17 cellular contexts compared by ENCODE assay signal in genomic region chrX:134949271-134949670, GRCh38. TPM values are rescaled to one million over a fixed set of nuclear protein-coding genes. Genes with fewer than 3 reads are reported as not detected.
DNase-seq lines count a peak whose midpoint lies in the region; ATAC-seq and TF ChIP-seq lines count a peak whose summit lies in the region.
"Had no signal": no experiment of that assay in that cellular context is flagged by ENCODE, and none has a peak within 500 bp of the region (broad histone marks: within the 10 kb centered on the region; RNA-seq: fewer than 3 reads in every experiment).

No MANE protein-coding gene starts in this region.

- TF ChIP-seq CTCF in Panc1 (IDR thresholded peaks at IDR 0.05) (no peak), endodermal cell (conservative IDR thresholded peaks at IDR 0.05) (no peak)

- H3K9me3 Mint-ChIP-seq in endodermal cell: peaks cover 85% of the 10 kb centered on the region

- H2AFZ ChIP-seq in GM23248 (no peak overlapping the region), trophoblast cell (ENCODE audit: insufficient read depth, low read length, poor library complexity) (no peak overlapping the region)

- H3K4ac ChIP-seq in trophoblast cell (ENCODE audit: low read depth, low read length): no peak overlapping the region

- 69 to 76% methylated on average over 3 of the region's 3 CpGs for WGBS in GM23248 (ENCODE audit: low coverage in 1 of 2, low lambda C conversion rate in 2 of 2, missing lambda C conversion rate in 2 of 2), 2 experiments
- 57 to 87% methylated on average over 1 to 2 of the region's 3 CpGs for WGBS in endodermal cell (ENCODE audit: insufficient coverage in 1 of 2, insufficient read length in 1 of 2), 2 experiments
- no CpG with 5 or more reads among the region's 3 CpGs for WGBS in trophoblast cell (ENCODE audit: extremely low coverage, insufficient coverage, insufficient read length)

- H3K4me3 ChIP-seq in GM23248 (no peak overlapping the region), Panc1 (ENCODE audit: low read depth in 2 of 2, low read length in 2 of 2) (no peak overlapping the region), endodermal cell (ENCODE audit: low read length) (no peak overlapping the region), trophoblast cell (ENCODE audit: low read depth, low read length) (no peak overlapping the region)
- H3K4me3 ChIP-seq: BLaER1 treated with 17β-estradiol and CSF1 and Interleukin-3, amounts not matched to agents 10 nM and 100 nM; GM12878; pancreas had no signal

- peak overlapping the region; percentile 43 for H2BK120ac ChIP-seq in trophoblast cell (ENCODE audit: insufficient read depth, low read length, poor library complexity)

- H3K27ac Mint-ChIP-seq in endodermal cell: peak overlapping the region; percentile 85

- H3K79me2 ChIP-seq in GM23248 (ENCODE audit: insufficient read depth): no peaks in the 10 kb centered on the region
- H3K79me2 ChIP-seq in trophoblast cell (ENCODE audit: control insufficient read depth, insufficient read depth, low read length, poor library complexity): no peaks in the 10 kb centered on the region

- BruUV-seq in Panc1 (replicated peaks; lab: Mats Ljungman, UMichigan): TSS peak; percentile 98

- H2AK5ac ChIP-seq in trophoblast cell (ENCODE audit: low read length): no peak overlapping the region

- no peak overlapping the region for H2BK12ac ChIP-seq in trophoblast cell (ENCODE audit: low read length)

- no peaks in the 10 kb centered on the region for H3F3A ChIP-seq in GM23248 (ENCODE audit: insufficient read depth)

- H3K9ac ChIP-seq in GM23248 (no peak overlapping the region), endodermal cell (ENCODE audit: extremely low read depth, low read length, poor library complexity, severe bottlenecking) (peak overlapping the region; percentile 38), trophoblast cell (ENCODE audit: low read length) (no peak overlapping the region)
- H3K9ac ChIP-seq: BLaER1 treated with 17β-estradiol and CSF1 and Interleukin-3, amounts not matched to agents 10 nM and 100 nM had no signal

- DNase-seq in GM23248 (peak; percentile 26), Panc1 (ENCODE audit: low read depth, low spot score) (no peak), endodermal cell (no peak), trophoblast cell (peak in 1 of 2 donors; percentile 43), inferior parietal cortex (ENCODE audit: extremely low spot score) (no peak), NCI-H524 (lab: John Stamatoyannopoulos, UW) (no peak), occipital lobe (lab: John Stamatoyannopoulos, UW) (no peak)
- DNase-seq: activated CD4-positive, alpha-beta T cell treated with anti-CD3 and anti-CD28 coated beads for 4 hours; activated naive CD4-positive, alpha-beta T cell treated with anti-CD3 and anti-CD28 coated beads, Interleukin-2, amount 50 U/mL, for 16 hours; caudate nucleus; NCI-H2081 treated with DMSO at 0.1 percent for 48 hours; pancreas; SHP77 treated with DMSO at 0.1 percent for 48 hours; stimulated activated naive CD4-positive, alpha-beta T cell had no signal

- H3K9me2 ChIP-seq in GM23248 (ENCODE audit: insufficient read depth): no peaks in the 10 kb centered on the region

- no peaks in the 10 kb centered on the region for H3K27me3 Mint-ChIP-seq in endodermal cell (ENCODE audit: insufficient read depth)

- no peak overlapping the region for H4K91ac ChIP-seq in trophoblast cell (ENCODE audit: low read depth, low read length)

- H3K27ac ChIP-seq in GM23248 (peak overlapping the region; percentile 41), Panc1 (ENCODE audit: low read length) (peak overlapping the region; percentile 96), endodermal cell (ENCODE audit: low read depth, low read length) (no peak overlapping the region), trophoblast cell (ENCODE audit: low read depth, low read length) (peak overlapping the region; percentile 88)
- H3K27ac ChIP-seq: BLaER1 treated with 17β-estradiol and CSF1 and Interleukin-3, amounts not matched to agents 10 nM and 100 nM; pancreas had no signal

- peaks cover 9% of the 10 kb centered on the region for H3K79me1 ChIP-seq in trophoblast cell (ENCODE audit: low read length)

- CTCF ChIA-PET in Panc1 (lab: Charles Lee): interaction anchor here (0.5 kb wide), 1 partner anchor 347 kb away, joined by 3 read pairs; no protein-coding TSS in a partner anchor

- H3K4me1 Mint-ChIP-seq in endodermal cell: peaks cover 18% of the 10 kb centered on the region

- H3K14ac ChIP-seq in trophoblast cell (ENCODE audit: low read length): no peak overlapping the region

- H3K23ac ChIP-seq in trophoblast cell (ENCODE audit: low read length): no peak overlapping the region

- intact Hi-C loops in Panc1 (cut with micrococcal nuclease; ENCODE audit: unreplicated experiment): no loop called here

- H3K4me3 Mint-ChIP-seq in endodermal cell: no peak overlapping the region

- H4K12ac ChIP-seq in trophoblast cell (ENCODE audit: low read depth, low read length): no peak overlapping the region

- H4K8ac ChIP-seq in trophoblast cell (ENCODE audit: low read depth, low read length): no peak overlapping the region

- in situ Hi-C loops in GM23248 (cut with MboI) (no loop called here), Panc1 (cut with HindIII; ENCODE audit: low pct_unique_long_range_greater_than_20kb, low sequenced_read_pairs) (no loop called here)

- no peak overlapping the region for H2BK5ac ChIP-seq in trophoblast cell (ENCODE audit: low read depth, low read length, poor library complexity)

- H3K18ac ChIP-seq in trophoblast cell (ENCODE audit: low read length): no peak overlapping the region

- H3K36me3 Mint-ChIP-seq in endodermal cell (ENCODE audit: low read depth): no peaks in the 10 kb centered on the region

- H3K4me1 ChIP-seq in GM23248 (ENCODE audit: insufficient read depth): peaks cover 6% of the 10 kb centered on the region; the same call in 1 of the 2 replicates
- H3K4me1 ChIP-seq in Panc1 (ENCODE audit: control insufficient read depth, insufficient read depth, low read length): peaks cover 24% of the 10 kb centered on the region
- H3K4me1 ChIP-seq in endodermal cell (ENCODE audit: control insufficient read depth, insufficient read depth, low read length): no peaks in the 10 kb centered on the region
- H3K4me1 ChIP-seq in trophoblast cell (ENCODE audit: control insufficient read depth in 1 of 2, insufficient read depth in 2 of 2, low read length in 2 of 2): peaks cover 0 to 5% of the 10 kb centered on the region in 2 experiments
- H3K4me1 ChIP-seq: BLaER1 treated with 17β-estradiol and CSF1 and Interleukin-3, amounts not matched to agents 10 nM and 100 nM; pancreas had no signal

- H3K4me2 ChIP-seq in GM23248 (ENCODE audit: unreplicated experiment) (peak overlapping the region; percentile 9), trophoblast cell (ENCODE audit: low read length) (no peak overlapping the region)
- H3K4me2 ChIP-seq: BLaER1 treated with 17β-estradiol and CSF1 and Interleukin-3, amounts not matched to agents 10 nM and 100 nM had no signal

- H3K27me3 ChIP-seq in GM23248 (replicated peaks; ENCODE audit: insufficient read depth) (no peaks in the 10 kb centered on the region), Panc1 (ENCODE audit: control insufficient read depth, insufficient read depth, low read length) (no peaks in the 10 kb centered on the region), endodermal cell (ENCODE audit: control insufficient read depth, insufficient read depth, low read length, poor library complexity, severe bottlenecking) (no peaks in the 10 kb centered on the region), trophoblast cell (ENCODE audit: insufficient read depth, low read length) (no peaks in the 10 kb centered on the region)
- H3K27me3 ChIP-seq: pancreas had no signal

- H4K20me1 ChIP-seq in GM23248 (ENCODE audit: insufficient read depth): no peaks in the 10 kb centered on the region

- no peaks in the 10 kb centered on the region for H3K36me3 ChIP-seq in GM23248 (ENCODE audit: low read depth)
- H3K36me3 ChIP-seq in Panc1 (ENCODE audit: control insufficient read depth, insufficient read depth, low read length): no peaks in the 10 kb centered on the region
- no peaks in the 10 kb centered on the region for H3K36me3 ChIP-seq in endodermal cell (ENCODE audit: control insufficient read depth, insufficient read depth, low read length)
- no peaks in the 10 kb centered on the region for H3K36me3 ChIP-seq in trophoblast cell (ENCODE audit: control insufficient read depth in 1 of 2, insufficient read depth in 2 of 2, low read length in 2 of 2)
- H3K36me3 ChIP-seq: BLaER1 treated with 17β-estradiol and CSF1 and Interleukin-3, amounts not matched to agents 10 nM and 100 nM; pancreas had no signal

- POLR2A ChIA-PET in Panc1 (lab: Charles Lee): no interaction called here

- ATAC-seq in Panc1: peak; percentile 77
- no peak for ATAC-seq in HG03521 (IDR thresholded peaks at IDR 0.05; ENCODE audit: unreplicated experiment)
- ATAC-seq: GM12878 had no signal

- H3K9me3 ChIP-seq in GM23248 (ENCODE audit: low read depth): no peaks in the 10 kb centered on the region
- no peaks in the 10 kb centered on the region for H3K9me3 ChIP-seq in Panc1 (ENCODE audit: control insufficient read depth, insufficient read depth, low read depth, low read length)
- peaks cover 4% of the 10 kb centered on the region for H3K9me3 ChIP-seq in endodermal cell (ENCODE audit: control insufficient read depth, low read length)
- H3K9me3 ChIP-seq in trophoblast cell (ENCODE audit: insufficient read depth, low read depth, low read length): no peaks in the 10 kb centered on the region
- H3K9me3 ChIP-seq: pancreas had no signal

RNA-seq across cellular contexts. Expression of gene MOSPD1, which starts 34.2 kb away (rescaled TPM):
- total RNA-seq in GM23248 (2014; rRNA removed; shearing (Covaris generic)): 12.6 and 23.5 TPM in 2 replicates
- polyA plus RNA-seq in GM23248 (2016; fragmentation: Nextera tagmentation; extraction: Ambion mirVana): 23.3 and 24.8 TPM in 2 replicates
- total RNA-seq in Panc1 (2021; ENCODE audit: unreplicated experiment): 165 TPM
- polyA plus RNA-seq in Panc1 (2012; ENCODE audit: insufficient read length): 50.7 TPM
- total RNA-seq in endodermal cell: 10 to 100 TPM; 22.1 to 28.4 TPM
- 16.1 TPM for polyA plus RNA-seq in endodermal cell (2013, experiment 1 of 2)
- polyA plus RNA-seq in endodermal cell (2013, experiment 2 of 2): 16.6 TPM
- polyA plus RNA-seq in trophoblast cell (2013): 30.9 and 31.8 TPM in 2 replicates
- 25.9 TPM for total RNA-seq in occipital lobe

RNA-seq across cellular contexts. Expression of gene SMIM10, which starts 41.5 kb away (rescaled TPM):
- total RNA-seq in GM23248 (2014; rRNA removed; shearing (Covaris generic)): 2.9 and 3.8 TPM in 2 replicates
- 6.7 and 7.1 TPM in 2 replicates for polyA plus RNA-seq in GM23248 (2016; fragmentation: Nextera tagmentation; extraction: Ambion mirVana)
- total RNA-seq in Panc1 (2021; ENCODE audit: unreplicated experiment) (7.2 TPM), endodermal cell (1 to 10 TPM; 1.2 to 2.7 TPM), occipital lobe (0.78 TPM)
- 7.4 TPM for polyA plus RNA-seq in Panc1 (2012; ENCODE audit: insufficient read length)
- 0.46 TPM for polyA plus RNA-seq in endodermal cell (2013, experiment 1 of 2)
- 0.46 TPM for polyA plus RNA-seq in endodermal cell (2013, experiment 2 of 2)
- 0.78 and 1.0 TPM in 2 replicates for polyA plus RNA-seq in trophoblast cell (2013)
